ENCODE assay signal across 11 cellular contexts in the genomic region with DNA sequence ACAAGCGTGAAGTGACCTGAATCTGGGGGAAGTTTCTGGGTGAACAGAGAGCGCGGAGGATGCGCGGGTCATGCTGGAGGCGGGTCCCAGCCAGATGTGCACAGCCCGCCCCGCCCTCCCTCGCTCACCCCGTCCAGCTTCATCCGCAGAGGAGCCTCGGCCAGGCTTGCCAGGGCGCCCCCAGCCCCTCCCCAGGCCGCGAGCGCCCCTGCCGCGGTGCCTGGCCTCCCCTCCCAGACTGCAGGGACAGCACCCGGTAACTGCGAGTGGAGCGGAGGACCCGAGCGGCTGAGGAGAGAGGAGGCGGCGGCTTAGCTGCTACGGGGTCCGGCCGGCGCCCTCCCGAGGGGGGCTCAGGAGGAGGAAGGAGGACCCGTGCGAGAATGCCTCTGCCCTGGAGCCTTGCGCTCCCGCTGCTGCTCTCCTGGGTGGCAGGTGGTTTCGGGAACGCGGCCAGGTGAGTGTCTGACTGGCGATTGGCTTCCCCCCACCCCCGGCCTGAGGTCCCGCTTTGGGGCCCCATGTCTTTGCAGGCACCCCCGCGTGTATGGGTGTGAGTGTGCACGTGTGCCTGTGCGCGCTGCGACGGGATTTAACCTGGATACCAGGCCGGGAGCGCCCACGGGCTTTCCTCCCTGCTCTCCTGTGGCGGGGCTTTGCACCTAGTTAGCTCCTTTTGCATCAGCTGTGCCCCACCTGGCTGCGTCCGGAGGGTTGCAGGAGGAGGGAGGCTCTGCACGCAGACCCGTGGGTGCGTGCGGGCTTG. TPM values are rescaled to one million over a fixed set of nuclear protein-coding genes. Genes with fewer than 3 reads are reported as not detected.
DNase-seq lines count a peak whose midpoint lies in the region; TF ChIP-seq lines count a peak whose summit lies in the region.
"Had no signal": no experiment of that assay in that cellular context is flagged by ENCODE, and none has a peak within 500 bp of the region (broad histone marks: within the 10 kb centered on the region; RNA-seq: fewer than 3 reads in every experiment).

A gene with protein sequence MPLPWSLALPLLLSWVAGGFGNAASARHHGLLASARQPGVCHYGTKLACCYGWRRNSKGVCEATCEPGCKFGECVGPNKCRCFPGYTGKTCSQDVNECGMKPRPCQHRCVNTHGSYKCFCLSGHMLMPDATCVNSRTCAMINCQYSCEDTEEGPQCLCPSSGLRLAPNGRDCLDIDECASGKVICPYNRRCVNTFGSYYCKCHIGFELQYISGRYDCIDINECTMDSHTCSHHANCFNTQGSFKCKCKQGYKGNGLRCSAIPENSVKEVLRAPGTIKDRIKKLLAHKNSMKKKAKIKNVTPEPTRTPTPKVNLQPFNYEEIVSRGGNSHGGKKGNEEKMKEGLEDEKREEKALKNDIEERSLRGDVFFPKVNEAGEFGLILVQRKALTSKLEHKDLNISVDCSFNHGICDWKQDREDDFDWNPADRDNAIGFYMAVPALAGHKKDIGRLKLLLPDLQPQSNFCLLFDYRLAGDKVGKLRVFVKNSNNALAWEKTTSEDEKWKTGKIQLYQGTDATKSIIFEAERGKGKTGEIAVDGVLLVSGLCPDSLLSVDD (plus strand): TSS at position 123 of the 766 bp plus-strand sequence. CDS start 261 bp downstream, at position 384.

- no peak within 1 kb of the TSS for H4K12ac ChIP-seq in trophoblast cell (ENCODE audit: low read depth, low read length)

- H3K4me3 ChIP-seq in HUES64 (ENCODE audit: low read length) (peak within 1 kb of the TSS; percentile 56), trophoblast cell (ENCODE audit: low read depth, low read length) (no peak within 1 kb of the TSS)

- H3K27me3 Mint-ChIP-seq in endothelial cell (ENCODE audit: unreplicated experiment) (peaks cover 3% of the 10 kb centered on the region), HFFc6 (ENCODE audit: insufficient read depth) (peaks cover 17% of the 10 kb centered on the region)

- peak within 1 kb of the TSS; percentile 57 for H3K4me2 ChIP-seq in trophoblast cell (ENCODE audit: low read length)

- no peaks in the 10 kb centered on the region for H3K79me1 ChIP-seq in trophoblast cell (ENCODE audit: low read length)

- H3K14ac ChIP-seq in trophoblast cell (ENCODE audit: low read length), result no peak within 1 kb of the TSS

- no peaks in the 10 kb centered on the region for H3K4me1 ChIP-seq in HUES64 (ENCODE audit: insufficient read depth, low read length)
- peaks cover 3 to 7% of the 10 kb centered on the region in 2 experiments for H3K4me1 ChIP-seq in trophoblast cell (ENCODE audit: control insufficient read depth in 1 of 2, insufficient read depth in 2 of 2, low read length in 2 of 2)

- TF ChIP-seq CTCF in endothelial cell (IDR thresholded peaks at IDR 0.05; ENCODE audit: unreplicated experiment) (no peak), GM20000 (IDR thresholded peaks at IDR 0.05; ENCODE audit: extremely low read depth, missing control alignments) (no peak), HFFc6 (IDR thresholded peaks at IDR 0.05) (no peak)

- H2AK5ac ChIP-seq in trophoblast cell (ENCODE audit: low read length), result no peak within 1 kb of the TSS

- 3% methylated on average over 57 of the region's 57 CpGs for WGBS in HUES64
- WGBS in trophoblast cell (ENCODE audit: extremely low coverage, insufficient coverage, insufficient read length), result no CpG with 5 or more reads among the region's 57 CpGs

- H3K18ac ChIP-seq in trophoblast cell (ENCODE audit: low read length), result no peak within 1 kb of the TSS

- H3K27ac Mint-ChIP-seq in endothelial cell (ENCODE audit: unreplicated experiment) (no peak within 1 kb of the TSS), HFFc6 (no peak within 1 kb of the TSS)

- H3K4ac ChIP-seq in trophoblast cell (ENCODE audit: low read depth, low read length), result no peak within 1 kb of the TSS

- H3K79me2 ChIP-seq in trophoblast cell (ENCODE audit: control insufficient read depth, insufficient read depth, low read length, poor library complexity), result no peaks in the 10 kb centered on the region

- H3K36me3 Mint-ChIP-seq in endothelial cell (ENCODE audit: low read depth, unreplicated experiment) (no peaks in the 10 kb centered on the region), HFFc6 (ENCODE audit: low read depth) (no peaks in the 10 kb centered on the region)

- no peak within 1 kb of the TSS for H2BK5ac ChIP-seq in trophoblast cell (ENCODE audit: low read depth, low read length, poor library complexity)

- H3K23ac ChIP-seq in trophoblast cell (ENCODE audit: low read length), result no peak within 1 kb of the TSS

- no peak within 1 kb of the TSS for H3K27ac ChIP-seq in HUES64 (ENCODE audit: low read depth, low read length)
- no peak within 1 kb of the TSS for H3K27ac ChIP-seq in trophoblast cell (ENCODE audit: low read depth, low read length)

- H3K9me3 Mint-ChIP-seq in endothelial cell (ENCODE audit: unreplicated experiment) (no peaks in the 10 kb centered on the region), HFFc6 (no peaks in the 10 kb centered on the region)

- no peak within 1 kb of the TSS for H3K9ac ChIP-seq in HUES64 (ENCODE audit: low read depth, low read length)
- H3K9ac ChIP-seq in trophoblast cell (ENCODE audit: low read length), result no peak within 1 kb of the TSS

- H3K27me3 ChIP-seq in HUES64 (ENCODE audit: insufficient read depth, low read length) (peaks cover 49% of the 10 kb centered on the region), trophoblast cell (ENCODE audit: insufficient read depth, low read length) (peaks cover 24% of the 10 kb centered on the region)

- H2AFZ ChIP-seq in trophoblast cell (ENCODE audit: insufficient read depth, low read length, poor library complexity), result no peak within 1 kb of the TSS

- H2BK12ac ChIP-seq in trophoblast cell (ENCODE audit: low read length), result no peak within 1 kb of the TSS

- H3K36me3 ChIP-seq in HUES64 (ENCODE audit: insufficient read depth, low read length) (no peaks in the 10 kb centered on the region), trophoblast cell (ENCODE audit: control insufficient read depth in 1 of 2, insufficient read depth in 2 of 2, low read length in 2 of 2) (no peaks in the 10 kb centered on the region)

- no peaks in the 10 kb centered on the region for H3K4me1 Mint-ChIP-seq in endothelial cell (ENCODE audit: unreplicated experiment)
- no peaks in the 10 kb centered on the region for H3K4me1 Mint-ChIP-seq in HFFc6 (ENCODE audit: low read depth)

- H3K9me3 ChIP-seq in HUES64 (ENCODE audit: insufficient read depth, low read depth, low read length) (no peaks in the 10 kb centered on the region), trophoblast cell (ENCODE audit: insufficient read depth, low read depth, low read length) (no peaks in the 10 kb centered on the region)

- H2BK120ac ChIP-seq in trophoblast cell (ENCODE audit: insufficient read depth, low read length, poor library complexity), result no peak within 1 kb of the TSS

- H3K4me3 Mint-ChIP-seq in endothelial cell (ENCODE audit: unreplicated experiment) (no peak within 1 kb of the TSS), HFFc6 (no peak within 1 kb of the TSS)

- peak in 2 of 3 experiments; percentile 53 to 60 for DNase-seq in NCI-H1417 (lab: John Stamatoyannopoulos, UW)
- DNase-seq in NCI-H1417 treated with DMSO at 0.1 percent for 48 hours (lab: John Stamatoyannopoulos, UW), result no peak
- DNase-seq in endothelial cell (ENCODE audit: low spot score), result peak; percentile 2
- DNase-seq in trophoblast cell, result no peak
- DNase-seq in GM20000 (ENCODE audit: low spot score), result no peak
- no peak for DNase-seq in EL
- no peak for DNase-seq in HFFc6
- DNase-seq: ACHN; activated CD4-positive, alpha-beta T cell treated with anti-CD3 and anti-CD28 coated beads, Interleukin-2, amount 50 U/mL, for 4 hours had no signal

- H4K8ac ChIP-seq in trophoblast cell (ENCODE audit: low read depth, low read length), result no peak within 1 kb of the TSS

- H4K91ac ChIP-seq in trophoblast cell (ENCODE audit: low read depth, low read length), result no peak within 1 kb of the TSS

RNA-seq across cellular contexts. Expression of the gene that starts here (rescaled TPM):
- 0.90 TPM for polyA plus RNA-seq in HUES64 (2013, experiment 1 of 2)
- polyA plus RNA-seq in HUES64 (2013, experiment 2 of 2), result 0.70 TPM
- not detected for total RNA-seq in endothelial cell (ENCODE audit: unreplicated experiment)
- polyA plus RNA-seq in trophoblast cell (2013), result 0.31 and 0.33 TPM in 2 replicates
- total RNA-seq in HFFc6 (2021; fragmentation: NEBNext Ultra II Directional; extraction: Animal tissue kit (Norgen Biotek cat#: 25700)), result not detected
- total RNA-seq: lung microvascular endothelial cell had no signal

Comparison
In these comparisons a context has a peak if more than half of its experiments do, and no peak if none do; other contexts are left out.
1. DNase-seq: peak in NCI-H1417 (2 of 3); none in NCI-H1417 treated with DMSO at 0.1 percent for 48 hours (single experiment), trophoblast cell (0 of 2), GM20000 (single experiment), EL (single experiment) and HFFc6 (single experiment).
2. Peak in DNase-seq in endothelial cell; RNA of the gene not detected or under 1 TPM.